ENCODE assay signal across 8 cellular contexts in genomic region chr7:4479367-4480039, GRCh38.
DNase-seq lines count a peak whose midpoint lies in the region; ATAC-seq lines count a peak whose summit lies in the region.

No MANE protein-coding gene starts in this region.

- no peak overlapping the region for H3K4me3 Mint-ChIP-seq in activated T-helper 17 cell treated with anti-CD3 and anti-CD28 coated beads, Interleukin-2, amount 50 U/mL, for 72 hours

- no peak overlapping the region for H3K27ac Mint-ChIP-seq in activated T-helper 17 cell treated with anti-CD3 and anti-CD28 coated beads, Interleukin-2, amount 50 U/mL, for 72 hours

- no peaks in the 10 kb centered on the region for H3K36me3 ChIP-seq in adipocyte (ENCODE audit: control insufficient read depth, insufficient read depth, low read length, severe bottlenecking)

- ATAC-seq in GM18517 (IDR thresholded peaks at IDR 0.05; ENCODE audit: unreplicated experiment) = no peak
- no peak for ATAC-seq in activated T-helper 17 cell treated with anti-CD3 and anti-CD28 coated beads, Interleukin-2, amount 50 U/mL, for 72 hours (replicated peaks)

- no peak overlapping the region for H3K4me3 ChIP-seq in adipocyte (ENCODE audit: low read length)

- peaks cover 17% of the 10 kb centered on the region for H3K9me3 Mint-ChIP-seq in activated T-helper 17 cell treated with anti-CD3 and anti-CD28 coated beads, Interleukin-2, amount 50 U/mL, for 72 hours

- H3K36me3 Mint-ChIP-seq in activated T-helper 17 cell treated with anti-CD3 and anti-CD28 coated beads, Interleukin-2, amount 50 U/mL, for 72 hours (ENCODE audit: low read depth) = no peaks in the 10 kb centered on the region

- peaks cover 15% of the 10 kb centered on the region for H3K27me3 Mint-ChIP-seq in activated T-helper 17 cell treated with anti-CD3 and anti-CD28 coated beads, Interleukin-2, amount 50 U/mL, for 72 hours

- H3K27me3 ChIP-seq in adipocyte (replicated peaks; ENCODE audit: control insufficient read depth, insufficient read depth, low read length) = no peaks in the 10 kb centered on the region

- H3K9ac ChIP-seq in adipocyte (ENCODE audit: low read length) = no peak overlapping the region

- DNase-seq in CMK (ENCODE audit: low read depth) (peak; percentile 26), H4 (ENCODE audit: low spot score) (peak; percentile 92), NCI-H345 treated with DMSO at 0.1 percent for 48 hours (lab: John Stamatoyannopoulos, UW; ENCODE audit: unreplicated experiment) (peak; percentile 61), adipocyte (ENCODE audit: low read depth) (peak; percentile 47), kidney tubule cell (ENCODE audit: low spot score) (peak; percentile 67), NK-92 (lab: John Stamatoyannopoulos, UW; ENCODE audit: unreplicated experiment) (no peak)

- H3K4me1 ChIP-seq in adipocyte (ENCODE audit: control insufficient read depth, insufficient read depth, low read length) = no peaks in the 10 kb centered on the region

- H3K9me3 ChIP-seq in adipocyte (ENCODE audit: control insufficient read depth, low read length) = peaks cover 8% of the 10 kb centered on the region

- no peaks in the 10 kb centered on the region for H3K4me1 Mint-ChIP-seq in activated T-helper 17 cell treated with anti-CD3 and anti-CD28 coated beads, Interleukin-2, amount 50 U/mL, for 72 hours
